8 cellular contexts compared by ENCODE assay signal in genomic region chr3:40524222-40524570, GRCh38. TPM values are rescaled to one million over a fixed set of nuclear protein-coding genes. Genes with fewer than 3 reads are reported as not detected.
DNase-seq lines count a peak whose midpoint lies in the region; ATAC-seq and TF ChIP-seq lines count a peak whose summit lies in the region.

No MANE protein-coding gene starts in this region.

- H3K9me3 ChIP-seq in body of pancreas (no peaks in the 10 kb centered on the region), lung (ENCODE audit: control insufficient read depth in 2 of 2, insufficient read depth in 1 of 2, low read length in 1 of 2) (no peaks in the 10 kb centered on the region)

- ATAC-seq in GM18909 (IDR thresholded peaks at IDR 0.05; ENCODE audit: poor library complexity, unreplicated experiment) (peak; percentile 23), HG03521 (IDR thresholded peaks at IDR 0.05; ENCODE audit: unreplicated experiment) (peak; percentile 11), body of pancreas (no peak), lung (ENCODE audit: insufficient read depth, low FRiP score) (no peak), GM18868 (IDR thresholded peaks at IDR 0.05; ENCODE audit: unreplicated experiment) (no peak)

- TF ChIP-seq POLR2A in body of pancreas (IDR thresholded peaks at IDR 0.05): no peak

- H3K4me3 ChIP-seq in body of pancreas (peak overlapping the region; percentile 54 to 79), lung (peak overlapping the region; percentile 83), urinary bladder (ENCODE audit: low read depth, low read length) (peak overlapping the region; percentile 77)

- intact Hi-C loops in body of pancreas (cut with DNase I): no loop called here

- no peak for TF ChIP-seq CTCF in body of pancreas (IDR thresholded peaks at IDR 0.05)
- TF ChIP-seq CTCF in lung (IDR thresholded peaks at IDR 0.05; ENCODE audit: control extremely low read depth, extremely low read depth): no peak

- no peak for DNase-seq in body of pancreas
- no peak for DNase-seq in lung (ENCODE audit: low spot score)
- DNase-seq in SKM-1 (lab: John Stamatoyannopoulos, UW; ENCODE audit: unreplicated experiment): no peak
- DNase-seq in NCI-H2081 treated with DMSO at 0.1 percent for 48 hours (lab: John Stamatoyannopoulos, UW): no peak

- H3K36me3 ChIP-seq in body of pancreas (replicated peaks in 1 of 2; ENCODE audit: insufficient read depth in 1 of 2, low read depth in 2 of 2) (no peaks in the 10 kb centered on the region), lung (ENCODE audit: control insufficient read depth in 2 of 2, insufficient read depth in 2 of 2, low read length in 2 of 2) (peaks cover 0 to 4% of the 10 kb centered on the region in 2 donors), urinary bladder (ENCODE audit: insufficient read depth) (no peaks in the 10 kb centered on the region)

- H3K27me3 ChIP-seq in body of pancreas (no peaks in the 10 kb centered on the region), lung (ENCODE audit: control insufficient read depth, insufficient read depth) (no peaks in the 10 kb centered on the region)

- 13 to 17% methylated on average over 4 to 5 of the region's 5 CpGs for WGBS in body of pancreas, 2 donors
- WGBS in lung, 2 donors: 29 to 31% methylated on average over 5 of the region's 5 CpGs
- 26% methylated on average over 5 of the region's 5 CpGs for whole genome bisulfite sequencing in urinary bladder

- H3K4me1 ChIP-seq in body of pancreas: peaks cover 27% of the 10 kb centered on the region
- H3K4me1 ChIP-seq in lung (ENCODE audit: control insufficient read depth in 2 of 2, insufficient read depth in 2 of 2, low read length in 2 of 2): peaks cover 4 to 5% of the 10 kb centered on the region in 2 donors
- peaks cover 2% of the 10 kb centered on the region for H3K4me1 ChIP-seq in urinary bladder (ENCODE audit: insufficient read depth)

- H3K27ac ChIP-seq in body of pancreas (peak overlapping the region; percentile 45 to 93 (median 83)), lung (ENCODE audit: low read depth in 1 of 2, low read length in 1 of 2) (peak overlapping the region; percentile 81 to 100), urinary bladder (ENCODE audit: low read depth) (peak overlapping the region; percentile 89)

RNA-seq across cellular contexts. Expression of gene ZNF621, which starts 0.6 kb away (rescaled TPM):
- total RNA-seq in body of pancreas (10 to 100 TPM; 13.2 to 14.0 TPM), lung (10 to 100 TPM; 22.6 to 25.4 TPM), urinary bladder (22.8 TPM)
- polyA plus RNA-seq in lung (10 to 100 TPM in 1 of 2 donors, 1 to 10 TPM in 1; 7.7 to 14.8 TPM), urinary bladder (10.9 TPM)

RNA-seq across cellular contexts. Expression of gene ZNF620, which starts 18.4 kb away (rescaled TPM):
- total RNA-seq in body of pancreas (1 to 10 TPM; 2.6 to 6.9 TPM), lung (10 to 100 TPM in 1 of 2 donors, 1 to 10 TPM in 1; 6.1 to 10.7 TPM), urinary bladder (5.3 TPM)
- polyA plus RNA-seq in lung (1 to 10 TPM; 2.0 to 3.0 TPM), urinary bladder (2.1 TPM)

RNA-seq across cellular contexts. Expression of gene ZNF619, which starts 47.3 kb away (rescaled TPM):
- total RNA-seq in body of pancreas (1 to 10 TPM; 3.0 to 3.9 TPM), lung (10 to 100 TPM in 1 of 2 donors, 1 to 10 TPM in 1; 8.0 to 10.0 TPM), urinary bladder (7.6 TPM)
- polyA plus RNA-seq in lung (1 to 10 TPM in 1 of 2 donors, under 1 TPM in 1; 0.96 to 2.0 TPM), urinary bladder (2.8 TPM)

Comparison
In these comparisons a context has a peak if more than half of its experiments do, and no peak if none do; other contexts are left out.
1. ATAC-seq: peak in GM18909 (single experiment) and HG03521 (single experiment); none in body of pancreas (single experiment), lung (single experiment) and GM18868 (single experiment).
2. Peak in every context shown above with its lines, with median percentiles within 50 percentile points of each other: H3K27ac ChIP-seq and H3K4me3 ChIP-seq.